In the genomic region with DNA sequence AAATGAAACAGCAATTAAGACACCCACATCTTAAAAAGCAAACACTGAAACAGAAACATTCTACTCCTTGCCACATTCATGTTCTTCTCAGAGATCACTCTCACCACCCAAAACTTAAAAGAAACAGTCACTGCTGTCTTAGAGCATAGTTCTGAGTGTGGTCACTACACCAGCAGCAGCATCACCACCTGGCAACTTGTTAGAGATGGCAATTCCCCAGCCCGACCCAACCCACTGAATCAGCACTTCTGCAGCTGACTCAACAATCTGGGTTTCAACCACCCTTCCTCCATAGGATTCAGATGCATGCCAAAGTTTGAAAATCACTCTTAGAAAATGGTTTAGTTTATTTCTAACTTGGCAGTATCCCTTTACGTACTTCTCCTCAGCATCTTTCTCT, we compare ENCODE assay signal across 8 cellular contexts.
DNase-seq lines count a peak whose midpoint lies in the region; ATAC-seq, FAIRE-seq and TF ChIP-seq lines count a peak whose summit lies in the region.

No MANE protein-coding gene starts in this region.

- H3K4me1 Mint-ChIP-seq in endothelial cell (ENCODE audit: unreplicated experiment), result no peaks in the 10 kb centered on the region

- H3K9me3 ChIP-seq in adipocyte (ENCODE audit: control insufficient read depth, low read length), result no peaks in the 10 kb centered on the region
- no peaks in the 10 kb centered on the region for H3K9me3 ChIP-seq in left lung
- H3K9me3 ChIP-seq in Karpas-422 (ENCODE audit: low read length), result no peaks in the 10 kb centered on the region
- no peaks in the 10 kb centered on the region for H3K9me3 ChIP-seq in effector memory CD4-positive, alpha-beta T cell (ENCODE audit: control insufficient read depth, low read length)

- no peaks in the 10 kb centered on the region for H3K9me3 Mint-ChIP-seq in endothelial cell (ENCODE audit: unreplicated experiment)

- CTCF ChIA-PET in AG04449 (lab: Yijun Ruan, JAX), result no interaction called here

- no peaks in the 10 kb centered on the region for H3K27me3 ChIP-seq in adipocyte (replicated peaks; ENCODE audit: control insufficient read depth, insufficient read depth, low read length)
- H3K27me3 ChIP-seq in left lung, result no peaks in the 10 kb centered on the region
- H3K27me3 ChIP-seq in Karpas-422 (ENCODE audit: low read length), result no peaks in the 10 kb centered on the region
- H3K27me3 ChIP-seq in effector memory CD4-positive, alpha-beta T cell (replicated peaks; ENCODE audit: control insufficient read depth, insufficient read depth, low read length, poor library complexity, severe bottlenecking), result no peaks in the 10 kb centered on the region

- no peaks in the 10 kb centered on the region for H3K36me3 Mint-ChIP-seq in endothelial cell (ENCODE audit: low read depth, unreplicated experiment)

- no peaks in the 10 kb centered on the region for H3K9me2 ChIP-seq in Karpas-422 (replicated peaks; ENCODE audit: insufficient read depth, low read length)

- peak; percentile 91 for DNase-seq in AG04449 (ENCODE audit: low read depth, low spot score)
- DNase-seq in GM19239 (ENCODE audit: insufficient read length, low spot score), result peak; percentile 6
- DNase-seq in adipocyte (ENCODE audit: low read depth), result peak; percentile 87
- no peak for DNase-seq in left lung
- no peak for DNase-seq in endothelial cell (ENCODE audit: low spot score)
- no peak for DNase-seq in Karpas-422
- no peak for DNase-seq in effector memory CD4-positive, alpha-beta T cell

- H4K20me1 ChIP-seq in Karpas-422 (ENCODE audit: insufficient read depth, low read depth, low read length), result no peaks in the 10 kb centered on the region

- no peak overlapping the region for H3K9ac ChIP-seq in adipocyte (ENCODE audit: low read length)
- H3K9ac ChIP-seq in Karpas-422 (ENCODE audit: low read length), result no peak overlapping the region

- TF ChIP-seq CTCF in AG04449 (IDR thresholded peaks at IDR 0.05; ENCODE audit: insufficient read depth, low read length, missing control alignments), result no peak
- TF ChIP-seq CTCF in left lung (IDR thresholded peaks at IDR 0.05), result no peak
- TF ChIP-seq CTCF in endothelial cell (IDR thresholded peaks at IDR 0.05; ENCODE audit: unreplicated experiment), result no peak

- FAIRE-seq in GM19239 (lab: Jason Lieb, UNC), result peak; percentile 65

- intact Hi-C loops in left lung (cut with DNase I), result no loop called here

- no peaks in the 10 kb centered on the region for H3K79me2 ChIP-seq in Karpas-422 (ENCODE audit: low read length)

- H3K36me3 ChIP-seq in adipocyte (ENCODE audit: control insufficient read depth, insufficient read depth, low read length, severe bottlenecking), result no peaks in the 10 kb centered on the region
- peaks cover 0 to 7% of the 10 kb centered on the region in 2 donors for H3K36me3 ChIP-seq in left lung
- no peaks in the 10 kb centered on the region for H3K36me3 ChIP-seq in Karpas-422 (ENCODE audit: insufficient read depth, low read length)
- no peaks in the 10 kb centered on the region for H3K36me3 ChIP-seq in effector memory CD4-positive, alpha-beta T cell (ENCODE audit: control insufficient read depth, insufficient read depth, low read length)

- H3K27ac Mint-ChIP-seq in endothelial cell (ENCODE audit: unreplicated experiment), result no peak overlapping the region

- no peak overlapping the region for H3K4me2 ChIP-seq in Karpas-422 (ENCODE audit: low read depth, low read length, poor library complexity, severe bottlenecking)

- POLR2A ChIA-PET in AG04449 (lab: Yijun Ruan, JAX), result interaction anchor here (0.6 kb wide), 1 partner anchor 235 kb away, joined by 3 read pairs; no protein-coding TSS in a partner anchor

- no peak overlapping the region for H3K4me3 Mint-ChIP-seq in endothelial cell (ENCODE audit: unreplicated experiment)

- no peak overlapping the region for H2AFZ ChIP-seq in Karpas-422 (ENCODE audit: low read length)

- no peak overlapping the region for H3K27ac ChIP-seq in left lung
- no peak overlapping the region for H3K27ac ChIP-seq in Karpas-422 (ENCODE audit: low read length)
- no peak overlapping the region for H3K27ac ChIP-seq in effector memory CD4-positive, alpha-beta T cell (ENCODE audit: insufficient read depth, low read length, poor library complexity, severe bottlenecking)

- peaks cover 1% of the 10 kb centered on the region for H3K27me3 Mint-ChIP-seq in endothelial cell (ENCODE audit: unreplicated experiment)

- peak; percentile 63 for ATAC-seq in HG03439 (IDR thresholded peaks at IDR 0.05; ENCODE audit: unreplicated experiment)
- peak; percentile 44 for ATAC-seq in left lung

- H3K4me3 ChIP-seq in AG04449 (ENCODE audit: low read depth, low read length), result no peak overlapping the region
- H3K4me3 ChIP-seq in adipocyte (ENCODE audit: low read length), result peak overlapping the region; percentile 7
- H3K4me3 ChIP-seq in left lung, result no peak overlapping the region
- H3K4me3 ChIP-seq in Karpas-422 (ENCODE audit: low read length), result no peak overlapping the region
- no peak overlapping the region for H3K4me3 ChIP-seq in effector memory CD4-positive, alpha-beta T cell (ENCODE audit: insufficient read depth, low read depth, low read length, poor library complexity, severe bottlenecking)

- peaks cover 15% of the 10 kb centered on the region for H3K4me1 ChIP-seq in adipocyte (ENCODE audit: control insufficient read depth, insufficient read depth, low read length)
- H3K4me1 ChIP-seq in left lung, result no peaks in the 10 kb centered on the region
- H3K4me1 ChIP-seq in Karpas-422 (ENCODE audit: low read length), result no peaks in the 10 kb centered on the region
- H3K4me1 ChIP-seq in effector memory CD4-positive, alpha-beta T cell (ENCODE audit: control insufficient read depth, insufficient read depth, low read length, poor library complexity, severe bottlenecking), result no peaks in the 10 kb centered on the region

Comparison
In these comparisons a context has a peak if more than half of its experiments do, and no peak if none do; other contexts are left out.
1. DNase-seq: peak in AG04449 (single experiment), GM19239 (single experiment) and adipocyte (single experiment); none in left lung (0 of 2), endothelial cell (single experiment), Karpas-422 (single experiment) and effector memory CD4-positive, alpha-beta T cell (0 of 3).